In the genomic region with DNA sequence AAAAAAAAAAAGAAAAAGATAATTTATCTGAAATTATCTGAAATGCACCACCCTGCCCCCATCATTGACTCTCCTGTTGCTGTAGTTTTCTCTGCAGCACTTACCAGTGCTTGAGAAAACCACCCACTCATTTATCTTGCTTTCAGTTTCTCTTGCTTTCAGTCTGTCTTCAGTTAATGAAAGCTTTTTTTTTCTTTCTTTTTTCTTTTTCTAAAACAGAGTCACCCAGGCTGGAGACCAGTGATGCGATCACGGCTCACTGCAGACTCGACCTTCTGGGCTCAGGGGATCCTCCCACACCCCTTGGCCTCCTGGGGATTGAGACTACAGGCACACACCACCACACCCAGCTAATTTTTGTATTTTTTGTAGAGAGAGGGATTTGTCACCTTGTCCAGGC, we compare ENCODE assay signal across 9 cellular contexts. TPM values are rescaled to one million over a fixed set of nuclear protein-coding genes. Genes with fewer than 3 reads are reported as not detected.
A peak's percentile ranks its signal among the peaks of the same experiment; 100 is the strongest.
DNase-seq lines count a peak whose midpoint lies in the region; ATAC-seq and TF ChIP-seq lines count a peak whose summit lies in the region.
"Had no signal": no experiment of that assay in that cellular context is flagged by ENCODE, and none has a peak within 500 bp of the region (broad histone marks: within the 10 kb centered on the region; RNA-seq: fewer than 3 reads in every experiment).

No MANE protein-coding gene starts in this region.

- H3K27me3 Mint-ChIP-seq in CD8-positive, alpha-beta memory T cell = no peaks in the 10 kb centered on the region
- H3K27me3 Mint-ChIP-seq in activated naive CD8-positive, alpha-beta T cell = no peaks in the 10 kb centered on the region

- peak overlapping the region; percentile 7 for H3K4me3 ChIP-seq in CD8-positive, alpha-beta memory T cell (ENCODE audit: low read length)
- H3K4me3 ChIP-seq in Loucy (ENCODE audit: low read length, poor library complexity, severe bottlenecking) = no peak overlapping the region
- H3K4me3 ChIP-seq: cardiac muscle cell had no signal

- H4K20me1 ChIP-seq in Loucy (ENCODE audit: insufficient read depth, low read length, poor library complexity, severe bottlenecking) = no peaks in the 10 kb centered on the region

- H3K27ac ChIP-seq in CD8-positive, alpha-beta memory T cell (ENCODE audit: low read depth, low read length) = peak overlapping the region; percentile 51
- H3K27ac ChIP-seq: cardiac muscle cell had no signal

- CTCF ChIA-PET in CD8-positive, alpha-beta memory T cell (lab: Charles Lee) = interaction anchor here (0.7 to 2.1 kb wide), 5 partner anchors 8 to 200 kb away, joined by 3 to 14 read pairs (median 3); partner anchors contain the start of gene ELOF1

- no peaks in the 10 kb centered on the region for H3K36me3 ChIP-seq in CD8-positive, alpha-beta memory T cell (ENCODE audit: insufficient read depth, low read length)
- no peaks in the 10 kb centered on the region for H3K36me3 ChIP-seq in Loucy (ENCODE audit: insufficient read depth, low read length)
- H3K36me3 ChIP-seq: cardiac muscle cell had no signal

- no peaks in the 10 kb centered on the region for H3K9me2 ChIP-seq in Loucy (replicated peaks; ENCODE audit: low read depth, low read length)

- no peaks in the 10 kb centered on the region for H3K79me2 ChIP-seq in Loucy (ENCODE audit: insufficient read depth, low read length)

- H2AFZ ChIP-seq in Loucy (ENCODE audit: low read length) = peak overlapping the region; percentile 56; the same call in 1 of the 2 replicates

- peak; percentile 68 for ATAC-seq in GM21381 (IDR thresholded peaks at IDR 0.05; ENCODE audit: unreplicated experiment)

- H3K4me1 Mint-ChIP-seq in CD8-positive, alpha-beta memory T cell = peaks cover 18 to 38% (median 22%) of the 10 kb centered on the region in 3 donors
- H3K4me1 Mint-ChIP-seq in activated naive CD8-positive, alpha-beta T cell (ENCODE audit: low read depth) = peaks cover 31% of the 10 kb centered on the region

- H3K9me3 Mint-ChIP-seq in CD8-positive, alpha-beta memory T cell = no peaks in the 10 kb centered on the region
- H3K9me3 Mint-ChIP-seq in activated naive CD8-positive, alpha-beta T cell (ENCODE audit: low read depth) = no peaks in the 10 kb centered on the region

- no peaks in the 10 kb centered on the region for H3K27me3 ChIP-seq in CD8-positive, alpha-beta memory T cell (ENCODE audit: insufficient read depth, low read length, poor library complexity, severe bottlenecking)
- no peaks in the 10 kb centered on the region for H3K27me3 ChIP-seq in Loucy (ENCODE audit: insufficient read depth, low read length, poor library complexity, severe bottlenecking)

- POLR2A ChIA-PET in CD8-positive, alpha-beta memory T cell (lab: Charles Lee) = interaction anchor here (0.7 kb wide), 1 partner anchor 1058 kb away, joined by 4 read pairs; no protein-coding TSS in a partner anchor

- peak overlapping the region; percentile 57 to 83 (median 74) for H3K4me3 Mint-ChIP-seq in CD8-positive, alpha-beta memory T cell
- peak overlapping the region; percentile 74 for H3K4me3 Mint-ChIP-seq in activated naive CD8-positive, alpha-beta T cell

- no peaks in the 10 kb centered on the region for H3K9me3 ChIP-seq in CD8-positive, alpha-beta memory T cell (ENCODE audit: low read length)
- no peaks in the 10 kb centered on the region for H3K9me3 ChIP-seq in Loucy (ENCODE audit: insufficient read depth, low read depth, low read length)

- no peaks in the 10 kb centered on the region for H3F3A ChIP-seq in Loucy (ENCODE audit: low read depth)

- peak overlapping the region; percentile 46 to 98 (median 84) for H3K27ac Mint-ChIP-seq in CD8-positive, alpha-beta memory T cell
- peak overlapping the region; percentile 94 for H3K27ac Mint-ChIP-seq in activated naive CD8-positive, alpha-beta T cell

- no peak overlapping the region for H3K9ac ChIP-seq in Loucy (ENCODE audit: low read depth, low read length, poor library complexity, severe bottlenecking)

- H3K4me2 ChIP-seq in Loucy (ENCODE audit: low read depth, low read length, poor library complexity, severe bottlenecking) = no peak overlapping the region

- TF ChIP-seq CTCF in Loucy (conservative IDR thresholded peaks at IDR 0.05; ENCODE audit: low read length) = no peak

- DNase-seq in CD8-positive, alpha-beta memory T cell = peak in 2 of 5 donors; percentile 24 to 56
- peak; percentile 40 to 54 for DNase-seq in stimulated activated CD4-positive, alpha-beta T cell treated with anti-CD3 and anti-CD28 coated beads, Interleukin-4, amount 100 ng/mL, for 4 hours
- no peak for DNase-seq in glomerular visceral epithelial cell (ENCODE audit: extremely low spot score)
- DNase-seq in cerebellum (ENCODE audit: low spot score) = no peak
- no peak for DNase-seq in NCI-H2029 (lab: John Stamatoyannopoulos, UW)

- H3K36me3 Mint-ChIP-seq in CD8-positive, alpha-beta memory T cell = peaks cover 0 to 5% (median 0%) of the 10 kb centered on the region in 3 donors
- no peaks in the 10 kb centered on the region for H3K36me3 Mint-ChIP-seq in activated naive CD8-positive, alpha-beta T cell

- peaks cover 47% of the 10 kb centered on the region for H3K4me1 ChIP-seq in CD8-positive, alpha-beta memory T cell (ENCODE audit: insufficient read depth, low read length)
- no peaks in the 10 kb centered on the region for H3K4me1 ChIP-seq in Loucy (ENCODE audit: insufficient read depth, low read length, poor library complexity, severe bottlenecking)

RNA-seq across cellular contexts. Expression of gene ACP5, which starts 4.3 kb away (rescaled TPM):
- 1 to 10 TPM; 5.7 TPM for total RNA-seq in CD8-positive, alpha-beta memory T cell
- 11.8 TPM for polyA plus RNA-seq in CD8-positive, alpha-beta memory T cell
- 0.91 TPM for total RNA-seq in cerebellum

RNA-seq across cellular contexts. Expression of gene ZNF627, which starts 15.5 kb away (rescaled TPM):
- total RNA-seq in CD8-positive, alpha-beta memory T cell = 1 to 10 TPM; 5.7 to 6.2 TPM
- 6.2 TPM for polyA plus RNA-seq in CD8-positive, alpha-beta memory T cell
- total RNA-seq in cerebellum = 57.4 TPM

RNA-seq across cellular contexts. Expression of gene ELOF1, which starts 22.7 kb away (rescaled TPM):
- 10 to 100 TPM; 61.7 to 62.7 TPM for total RNA-seq in CD8-positive, alpha-beta memory T cell
- 91.7 TPM for polyA plus RNA-seq in CD8-positive, alpha-beta memory T cell
- 11.6 TPM for total RNA-seq in cerebellum

RNA-seq across cellular contexts. Expression of gene CNN1, which starts 43.1 kb away (rescaled TPM):
- not detected for total RNA-seq in CD8-positive, alpha-beta memory T cell
- polyA plus RNA-seq in CD8-positive, alpha-beta memory T cell = not detected
- 1.00 TPM for total RNA-seq in cerebellum

RNA-seq across cellular contexts. Expression of gene ECSIT, which starts 52.8 kb away (rescaled TPM):
- total RNA-seq in CD8-positive, alpha-beta memory T cell = 10 to 100 TPM; 59.6 to 61.0 TPM
- polyA plus RNA-seq in CD8-positive, alpha-beta memory T cell = 31.4 TPM
- total RNA-seq in cerebellum = 27.0 TPM

Comparison
In these comparisons a context has a peak if more than half of its experiments do, and no peak if none do; other contexts are left out.
1. DNase-seq: peak in stimulated activated CD4-positive, alpha-beta T cell treated with anti-CD3 and anti-CD28 coated beads, Interleukin-4, amount 100 ng/mL, for 4 hours (2 of 2); none in glomerular visceral epithelial cell (single experiment), cerebellum (single experiment) and NCI-H2029 (single experiment).